In the genomic region with DNA sequence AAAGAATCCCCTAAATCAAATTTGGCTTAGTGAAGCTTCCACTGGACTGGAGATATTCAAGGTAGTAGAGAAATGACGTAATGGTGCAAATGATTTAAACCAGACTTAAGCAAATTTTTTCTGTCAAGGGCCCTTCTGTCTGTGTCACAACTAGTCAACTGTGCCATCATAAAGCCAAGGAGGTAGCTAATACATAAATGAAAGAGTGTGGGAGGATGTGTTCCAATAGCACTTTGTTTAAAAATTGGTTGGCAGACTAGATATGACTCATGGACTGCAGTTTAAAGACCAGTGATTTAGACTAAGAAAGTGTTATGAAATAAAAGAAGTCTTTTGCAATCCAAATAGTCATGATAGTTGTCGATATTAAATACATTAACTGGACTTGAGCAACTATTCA, we compare ENCODE assay signal across 11 cellular contexts. TPM values are rescaled to one million over a fixed set of nuclear protein-coding genes. Genes with fewer than 3 reads are reported as not detected.
DNase-seq lines count a peak whose midpoint lies in the region; ATAC-seq and TF ChIP-seq lines count a peak whose summit lies in the region.
"Had no signal": no experiment of that assay in that cellular context is flagged by ENCODE, and none has a peak within 500 bp of the region (broad histone marks: within the 10 kb centered on the region; RNA-seq: fewer than 3 reads in every experiment).

No MANE protein-coding gene starts in this region.

- H3K4ac ChIP-seq in IMR-90 (ENCODE audit: low read depth, low read length) = no peak overlapping the region

- H3K36me3 ChIP-seq in IMR-90 (ENCODE audit: control insufficient read depth, insufficient read depth, low read length) = no peaks in the 10 kb centered on the region

- CTCF ChIA-PET in activated CD4-positive, alpha-beta T cell treated with anti-CD3 and anti-CD28 coated beads for 36 hours (lab: Charles Lee) = interaction anchor here (1.4 kb wide), 1 partner anchor 889 kb away, joined by 3 read pairs; no protein-coding TSS in a partner anchor
- CTCF ChIA-PET in IMR-90 (lab: Yijun Ruan, JAX) = interaction anchor here (0.7 kb wide), 2 partner anchors 506 to 913 kb away, joined by 3 to 5 read pairs; no protein-coding TSS in a partner anchor

- no peak overlapping the region for H3K18ac ChIP-seq in IMR-90 (ENCODE audit: low read depth, low read length)

- H3K36me3 Mint-ChIP-seq in activated CD4-positive, alpha-beta T cell treated with anti-CD3 and anti-CD28 coated beads for 36 hours (ENCODE audit: low read depth) = no peaks in the 10 kb centered on the region
- no peaks in the 10 kb centered on the region for H3K36me3 Mint-ChIP-seq in memory B cell
- no peaks in the 10 kb centered on the region for H3K36me3 Mint-ChIP-seq in chondrocyte (ENCODE audit: low read depth)
- no peaks in the 10 kb centered on the region for H3K36me3 Mint-ChIP-seq in endothelial cell (ENCODE audit: low read depth, unreplicated experiment)

- H3K9ac ChIP-seq in IMR-90 (ENCODE audit: low read depth, low read length) = no peak overlapping the region

- H2BK5ac ChIP-seq in IMR-90 (ENCODE audit: low read depth, low read length, poor library complexity, severe bottlenecking) = no peak overlapping the region

- TF ChIP-seq CTCF in IMR-90 (conservative IDR thresholded peaks at IDR 0.05; ENCODE audit: low read depth, low read length) (no peak), chondrocyte (IDR thresholded peaks at IDR 0.05) (no peak), endothelial cell (IDR thresholded peaks at IDR 0.05; ENCODE audit: unreplicated experiment) (no peak)

- no peak overlapping the region for H2AK9ac ChIP-seq in IMR-90 (replicated peaks; ENCODE audit: low read depth, low read length, poor library complexity)

- H4K8ac ChIP-seq in IMR-90 (ENCODE audit: low read depth in 2 of 2, low read length in 2 of 2) = no peak overlapping the region

- peak; percentile 74 for ATAC-seq in activated CD4-positive, alpha-beta T cell treated with anti-CD3 and anti-CD28 coated beads for 36 hours
- peak; percentile 80 for ATAC-seq in HG02642 (IDR thresholded peaks at IDR 0.05; ENCODE audit: poor library complexity, unreplicated experiment)
- no peak for ATAC-seq in IMR-90 (ENCODE audit: low read depth)
- peak; percentile 39 for ATAC-seq in memory B cell (ENCODE audit: low read depth)

- peak overlapping the region; percentile 26 for H3K4me3 Mint-ChIP-seq in activated CD4-positive, alpha-beta T cell treated with anti-CD3 and anti-CD28 coated beads for 36 hours
- H3K4me3 Mint-ChIP-seq in memory B cell (no peak overlapping the region), chondrocyte (ENCODE audit: unreplicated experiment) (no peak overlapping the region), endothelial cell (ENCODE audit: unreplicated experiment) (no peak overlapping the region)

- no peak overlapping the region for H4K91ac ChIP-seq in IMR-90 (ENCODE audit: insufficient read depth, low read depth, low read length)

- H3K27ac ChIP-seq in IMR-90 (ENCODE audit: insufficient read depth, low read length) = no peak overlapping the region

- H2AK5ac ChIP-seq in IMR-90 (ENCODE audit: low read depth, low read length) = no peak overlapping the region

- no peak overlapping the region for H4K5ac ChIP-seq in IMR-90 (ENCODE audit: low read depth, low read length)

- H3K27ac Mint-ChIP-seq in activated CD4-positive, alpha-beta T cell treated with anti-CD3 and anti-CD28 coated beads for 36 hours = peak overlapping the region; percentile 82
- H3K27ac Mint-ChIP-seq in memory B cell (no peak overlapping the region), chondrocyte (ENCODE audit: unreplicated experiment) (no peak overlapping the region), endothelial cell (ENCODE audit: unreplicated experiment) (no peak overlapping the region)

- no peaks in the 10 kb centered on the region for H4K20me1 ChIP-seq in IMR-90 (ENCODE audit: insufficient read depth, low read length)

- in situ Hi-C loops in IMR-90 (cut with MboI; ENCODE audit: low sequenced_read_pairs) = no loop called here

- TF ChIP-seq RAD21 in IMR-90 (IDR thresholded peaks at IDR 0.05; ENCODE audit: low read length) = no peak

- H2AFZ ChIP-seq in IMR-90 (replicated peaks; ENCODE audit: low read length, poor library complexity) = no peak overlapping the region

- no peaks in the 10 kb centered on the region for H3K79me1 ChIP-seq in IMR-90 (ENCODE audit: low read depth in 1 of 2, low read length in 2 of 2)

- no peaks in the 10 kb centered on the region for H3K9me3 Mint-ChIP-seq in activated CD4-positive, alpha-beta T cell treated with anti-CD3 and anti-CD28 coated beads for 36 hours (ENCODE audit: low read depth)
- H3K9me3 Mint-ChIP-seq in memory B cell = no peaks in the 10 kb centered on the region
- H3K9me3 Mint-ChIP-seq in chondrocyte (ENCODE audit: low read depth) = no peaks in the 10 kb centered on the region
- no peaks in the 10 kb centered on the region for H3K9me3 Mint-ChIP-seq in endothelial cell (ENCODE audit: unreplicated experiment)

- peaks cover 21% of the 10 kb centered on the region for H3K4me1 Mint-ChIP-seq in activated CD4-positive, alpha-beta T cell treated with anti-CD3 and anti-CD28 coated beads for 36 hours
- peaks cover 12% of the 10 kb centered on the region for H3K4me1 Mint-ChIP-seq in memory B cell
- no peaks in the 10 kb centered on the region for H3K4me1 Mint-ChIP-seq in chondrocyte (ENCODE audit: low read depth)
- peaks cover 5% of the 10 kb centered on the region for H3K4me1 Mint-ChIP-seq in endothelial cell (ENCODE audit: unreplicated experiment)

- H3K4me2 ChIP-seq in IMR-90 (ENCODE audit: low read depth, low read length) = no peak overlapping the region

- intact Hi-C loops in activated CD4-positive, alpha-beta T cell treated with anti-CD3 and anti-CD28 coated beads for 36 hours (cut with DNase I, micrococcal nuclease) = loop anchor here (2.0 to 10.0 kb wide), 5 partner anchors 88 to 1061 kb away; a partner anchor contains a TSS
- intact Hi-C loops in IMR-90 (cut with micrococcal nuclease) = no loop called here

- H2BK120ac ChIP-seq in IMR-90 (ENCODE audit: low read depth, low read length) = no peak overlapping the region

- H3K14ac ChIP-seq in IMR-90 (replicated peaks; ENCODE audit: low read depth, low read length) = no peak overlapping the region

- no CpG with 5 or more reads among the region's 2 CpGs for WGBS in IMR-90 (ENCODE audit: extremely low coverage in 2 of 2, insufficient read length in 1 of 2), 2 experiments

- no peak for TF ChIP-seq POLR2A in IMR-90 (IDR thresholded peaks at IDR 0.05; ENCODE audit: low read depth, low read length)

- no peak overlapping the region for H2BK15ac ChIP-seq in IMR-90 (ENCODE audit: low read depth, low read length)

- no peaks in the 10 kb centered on the region for H3K27me3 ChIP-seq in IMR-90 (ENCODE audit: control insufficient read depth, insufficient read depth, low read length)

- H3K9me3 ChIP-seq in IMR-90 (ENCODE audit: control insufficient read depth, insufficient read depth, low read length) = no peaks in the 10 kb centered on the region

- POLR2A ChIA-PET in activated CD4-positive, alpha-beta T cell treated with anti-CD3 and anti-CD28 coated beads for 36 hours (lab: Charles Lee) = no interaction called here
- POLR2A ChIA-PET in IMR-90 (lab: Charles Lee; ENCODE audit: unreplicated experiment) = no interaction called here

- H3K4me1 ChIP-seq in IMR-90 (ENCODE audit: control insufficient read depth, insufficient read depth, low read length) = no peaks in the 10 kb centered on the region

- no peak overlapping the region for H2BK20ac ChIP-seq in IMR-90 (ENCODE audit: low read depth, low read length)

- H3K27me3 Mint-ChIP-seq in activated CD4-positive, alpha-beta T cell treated with anti-CD3 and anti-CD28 coated beads for 36 hours = no peaks in the 10 kb centered on the region
- H3K27me3 Mint-ChIP-seq in memory B cell = no peaks in the 10 kb centered on the region
- no peaks in the 10 kb centered on the region for H3K27me3 Mint-ChIP-seq in chondrocyte (ENCODE audit: low read depth)
- H3K27me3 Mint-ChIP-seq in endothelial cell (ENCODE audit: unreplicated experiment) = no peaks in the 10 kb centered on the region

- BruUV-seq in IMR-90 (replicated peaks; lab: Mats Ljungman, UMichigan) = no TSS peak

- no peak overlapping the region for H3K56ac ChIP-seq in IMR-90 (ENCODE audit: extremely low read depth, insufficient read depth, low read length)

- no peak overlapping the region for H3K23ac ChIP-seq in IMR-90 (ENCODE audit: low read depth, low read length)

- H3K4me3 ChIP-seq in IMR-90 (ENCODE audit: insufficient read depth, low read depth, low read length) = no peak overlapping the region

- no peaks in the 10 kb centered on the region for H3K9me1 ChIP-seq in IMR-90 (ENCODE audit: insufficient read depth, low read length)

- no peak for DNase-seq in activated CD4-positive, alpha-beta T cell treated with anti-CD3 and anti-CD28 coated beads for 36 hours
- DNase-seq in activated CD4-positive, alpha-beta T cell treated with anti-CD3 and anti-CD28 coated beads for 1 hour = no peak
- peak; percentile 32 for DNase-seq in IMR-90
- DNase-seq in memory B cell (ENCODE audit: low spot score in 2 of 2) = no peak
- DNase-seq in chondrocyte (ENCODE audit: low spot score) = no peak
- DNase-seq in DMS 273 treated with DMSO at 0.1 percent for 48 hours (lab: John Stamatoyannopoulos, UW) = no peak
- no peak for DNase-seq in endothelial cell (ENCODE audit: low spot score)
- DNase-seq: activated CD4-positive, alpha-beta T cell treated with anti-CD3 and anti-CD28 coated beads, Interleukin-2, amount 50 U/mL, for 1 hour had no signal

- dilution Hi-C loops in IMR-90 (cut with HindIII; ENCODE audit: low sequenced_read_pairs, unreplicated experiment) = no loop called here

TF ChIP-seq in IMR-90, 13 proteins besides CTCF, POLR2A, EP300 and RAD21:
- no peak for TF ChIP-seq RFX5 (IDR thresholded peaks at IDR 0.05; ENCODE audit: low read depth, low read length)
- peak; percentile 61; the same call in 1 of the 2 replicates for TF ChIP-seq CEBPB (IDR thresholded peaks at IDR 0.05; ENCODE audit: low read depth, low read length)

RNA-seq across cellular contexts. Expression of a gene that starts 24.3 kb away (rescaled TPM):
- total RNA-seq in activated CD4-positive, alpha-beta T cell treated with anti-CD3 and anti-CD28 coated beads for 36 hours = not detected
- total RNA-seq in IMR-90 (2012; rRNA removed) (not detected in 2 replicates), chondrocyte (not detected in 3 replicates), endothelial cell (ENCODE audit: unreplicated experiment) (not detected)
- polyA plus RNA-seq in IMR-90 (2012; rRNA removed) = not detected in 2 replicates
- polyA plus RNA-seq in IMR-90 (2012; cell fraction: cytosol; rRNA removed) = not detected in 2 replicates
- polyA plus RNA-seq in IMR-90 (2012; cell fraction: nucleus; rRNA removed; ENCODE audit: low replicate concordance) = 0.03 TPM in 1 of 2 replicates, not detected in the other
- total RNA-seq: mononuclear cell, NCI-H460 had no signal
